Comparison of ENCODE assay signal across 1 cellular context in genomic region chr5:35852084-35852734, GRCh38.
A peak's percentile ranks its signal among the peaks of the same experiment; 100 is the strongest.
TF ChIP-seq lines count a peak whose summit lies in the region.

No MANE protein-coding gene starts in this region.

TF ChIP-seq in GM12878, 131 proteins besides CTCF, POLR2A, EP300 and RAD21:
- TF ChIP-seq ETV6 (conservative IDR thresholded peaks at IDR 0.05 in 1 of 2, IDR thresholded peaks at IDR 0.05 in 1 of 2; ENCODE audit: borderline replicate concordance in 1 of 2, low read depth in 1 of 2) (peak in 1 of 2 experiments; percentile 97; a peak in 2 of 4 replicates), RUNX3 (IDR thresholded peaks at IDR 0.05; ENCODE audit: low read length) (peak; percentile 44; the same call in 1 of the 2 replicates), ATF2 (IDR thresholded peaks at IDR 0.05; ENCODE audit: low read length) (peak; percentile 42), NBN (IDR thresholded peaks at IDR 0.05) (0 out of 2 replicates have a peak, but pooled peaks have one; percentile 3), ZSCAN29 (IDR thresholded peaks at IDR 0.05) (no peak), ZNF622 (IDR thresholded peaks at IDR 0.05) (no peak), NFYA (IDR thresholded peaks at IDR 0.05; ENCODE audit: borderline replicate concordance, low read depth, low read length) (no peak), RELB (IDR thresholded peaks at IDR 0.05; ENCODE audit: low read depth) (peak; percentile 71), EED (IDR thresholded peaks at IDR 0.05; ENCODE audit: low read depth) (peak; percentile 78), MTA2 (IDR thresholded peaks at IDR 0.05; ENCODE audit: low read depth) (peak; percentile 41; the same call in 1 of the 2 replicates), FOXM1 (IDR thresholded peaks at IDR 0.05; ENCODE audit: low read depth, low read length) (0 out of 2 replicates have a peak, but pooled peaks have one; percentile 24), ATF7 (IDR thresholded peaks at IDR 0.05; ENCODE audit: low read depth) (peak; percentile 80), PAX5 (IDR thresholded peaks at IDR 0.05; ENCODE audit: borderline replicate concordance, low read depth, low read length) (no peak), TCF7 (IDR thresholded peaks at IDR 0.05; ENCODE audit: borderline replicate concordance) (no peak), IRF4 (IDR thresholded peaks at IDR 0.05; ENCODE audit: low read depth, low read length) (0 out of 2 replicates have a peak, but pooled peaks have one; percentile 41), SP1 (IDR thresholded peaks at IDR 0.05; ENCODE audit: low read depth, low read length) (no peak), BACH1 (IDR thresholded peaks at IDR 0.05; ENCODE audit: borderline replicate concordance) (peak; percentile 27; the same call in 1 of the 2 replicates), GATAD2B (conservative IDR thresholded peaks at IDR 0.05; ENCODE audit: low read depth) (0 out of 2 replicates have a peak, but pooled peaks have one; percentile 44), SKIL (IDR thresholded peaks at IDR 0.05; ENCODE audit: low read depth, poor library complexity, severe bottlenecking) (peak; percentile 34), SMARCA5 (IDR thresholded peaks at IDR 0.05) (0 out of 2 replicates have a peak, but pooled peaks have one; percentile 33), TCF3 (IDR thresholded peaks at IDR 0.05; ENCODE audit: borderline replicate concordance, insufficient read depth, low read depth, low read length) (0 out of 2 replicates have a peak, but pooled peaks have one; percentile 40), IKZF1 (conservative IDR thresholded peaks at IDR 0.05) (peak; percentile 84), IKZF2 (IDR thresholded peaks at IDR 0.05) (peak; percentile 76 to 82), HDAC2 (IDR thresholded peaks at IDR 0.05) (no peak)
- TF ChIP-seq, protein P1, sequence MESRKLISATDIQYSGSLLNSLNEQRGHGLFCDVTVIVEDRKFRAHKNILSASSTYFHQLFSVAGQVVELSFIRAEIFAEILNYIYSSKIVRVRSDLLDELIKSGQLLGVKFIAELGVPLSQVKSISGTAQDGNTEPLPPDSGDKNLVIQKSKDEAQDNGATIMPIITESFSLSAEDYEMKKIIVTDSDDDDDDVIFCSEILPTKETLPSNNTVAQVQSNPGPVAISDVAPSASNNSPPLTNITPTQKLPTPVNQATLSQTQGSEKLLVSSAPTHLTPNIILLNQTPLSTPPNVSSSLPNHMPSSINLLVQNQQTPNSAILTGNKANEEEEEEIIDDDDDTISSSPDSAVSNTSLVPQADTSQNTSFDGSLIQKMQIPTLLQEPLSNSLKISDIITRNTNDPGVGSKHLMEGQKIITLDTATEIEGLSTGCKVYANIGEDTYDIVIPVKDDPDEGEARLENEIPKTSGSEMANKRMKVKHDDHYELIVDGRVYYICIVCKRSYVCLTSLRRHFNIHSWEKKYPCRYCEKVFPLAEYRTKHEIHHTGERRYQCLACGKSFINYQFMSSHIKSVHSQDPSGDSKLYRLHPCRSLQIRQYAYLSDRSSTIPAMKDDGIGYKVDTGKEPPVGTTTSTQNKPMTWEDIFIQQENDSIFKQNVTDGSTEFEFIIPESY (IDR thresholded peaks at IDR 0.05): 0 out of 2 replicates have a peak, but pooled peaks have one; percentile 67
TF ChIP-seq in GM12878: peak in this region for 18.
